ENCODE assay signal across 2 cellular contexts in the genomic region with DNA sequence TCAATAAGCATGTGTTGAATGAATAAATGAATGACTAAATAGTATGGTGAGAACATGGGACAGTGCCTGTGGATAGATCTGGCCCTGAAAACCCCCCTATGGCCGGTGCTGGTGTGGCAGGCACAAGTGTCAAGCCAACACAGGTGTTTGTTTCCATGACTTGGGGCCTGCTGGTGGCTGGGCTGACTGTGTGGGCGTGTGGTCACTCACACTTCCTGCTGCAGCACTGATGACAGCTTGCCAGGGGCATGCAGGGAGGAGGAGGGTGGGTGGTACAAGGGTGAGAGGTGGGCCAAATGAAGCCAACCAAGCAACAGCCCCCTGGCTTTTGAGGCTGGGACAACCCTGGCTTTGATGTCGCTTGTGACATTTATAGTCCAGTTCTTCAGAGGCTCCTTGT.
TF ChIP-seq lines count a peak whose summit lies in the region.

No MANE protein-coding gene starts in this region.

TF ChIP-seq in HepG2, 621 proteins besides CTCF, POLR2A, EP300 and RAD21:
- TF ChIP-seq NR1H2 (CRISPR knock-in tag; IDR thresholded peaks at IDR 0.05; ENCODE audit: borderline replicate concordance, low read depth) (no peak), ELF1 (CRISPR knock-in tag; IDR thresholded peaks at IDR 0.05) (no peak), ERF (CRISPR knock-in tag; IDR thresholded peaks at IDR 0.05) (no peak), ZNF776 (CRISPR knock-in tag; IDR thresholded peaks at IDR 0.05) (no peak), KLF6 (CRISPR knock-in tag; IDR thresholded peaks at IDR 0.05) (no peak), ZNF143 (CRISPR knock-in tag; IDR thresholded peaks at IDR 0.05) (no peak)
- TF ChIP-seq, protein P1, sequence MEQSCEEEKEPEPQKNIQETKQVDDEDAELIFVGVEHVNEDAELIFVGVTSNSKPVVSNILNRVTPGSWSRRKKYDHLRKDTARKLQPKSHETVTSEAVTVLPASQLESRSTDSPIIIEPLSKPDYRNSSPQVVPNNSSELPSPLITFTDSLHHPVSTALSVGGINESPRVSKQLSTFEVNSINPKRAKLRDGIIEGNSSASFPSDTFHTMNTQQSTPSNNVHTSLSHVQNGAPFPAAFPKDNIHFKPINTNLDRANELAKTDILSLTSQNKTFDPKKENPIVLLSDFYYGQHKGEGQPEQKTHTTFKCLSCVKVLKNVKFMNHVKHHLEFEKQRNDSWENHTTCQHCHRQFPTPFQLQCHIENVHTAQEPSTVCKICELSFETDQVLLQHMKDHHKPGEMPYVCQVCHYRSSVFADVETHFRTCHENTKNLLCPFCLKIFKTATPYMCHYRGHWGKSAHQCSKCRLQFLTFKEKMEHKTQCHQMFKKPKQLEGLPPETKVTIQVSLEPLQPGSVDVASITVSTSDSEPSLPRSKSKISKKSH (CRISPR knock-in tag; IDR thresholded peaks at IDR 0.05; ENCODE audit: borderline replicate concordance): no peak
- TF ChIP-seq, protein P2, sequence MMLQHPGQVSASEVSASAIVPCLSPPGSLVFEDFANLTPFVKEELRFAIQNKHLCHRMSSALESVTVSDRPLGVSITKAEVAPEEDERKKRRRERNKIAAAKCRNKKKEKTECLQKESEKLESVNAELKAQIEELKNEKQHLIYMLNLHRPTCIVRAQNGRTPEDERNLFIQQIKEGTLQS (CRISPR knock-in tag; IDR thresholded peaks at IDR 0.05): no peak
- TF ChIP-seq, protein P3, sequence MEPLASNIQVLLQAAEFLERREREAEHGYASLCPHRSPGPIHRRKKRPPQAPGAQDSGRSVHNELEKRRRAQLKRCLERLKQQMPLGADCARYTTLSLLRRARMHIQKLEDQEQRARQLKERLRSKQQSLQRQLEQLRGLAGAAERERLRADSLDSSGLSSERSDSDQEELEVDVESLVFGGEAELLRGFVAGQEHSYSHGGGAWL (CRISPR knock-in tag; IDR thresholded peaks at IDR 0.05): no peak
- TF ChIP-seq, protein P4, sequence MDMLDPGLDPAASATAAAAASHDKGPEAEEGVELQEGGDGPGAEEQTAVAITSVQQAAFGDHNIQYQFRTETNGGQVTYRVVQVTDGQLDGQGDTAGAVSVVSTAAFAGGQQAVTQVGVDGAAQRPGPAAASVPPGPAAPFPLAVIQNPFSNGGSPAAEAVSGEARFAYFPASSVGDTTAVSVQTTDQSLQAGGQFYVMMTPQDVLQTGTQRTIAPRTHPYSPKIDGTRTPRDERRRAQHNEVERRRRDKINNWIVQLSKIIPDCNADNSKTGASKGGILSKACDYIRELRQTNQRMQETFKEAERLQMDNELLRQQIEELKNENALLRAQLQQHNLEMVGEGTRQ (IDR thresholded peaks at IDR 0.05; ENCODE audit: low read depth, low read length): no peak
- TF ChIP-seq, protein P4 (CRISPR knock-in tag; IDR thresholded peaks at IDR 0.05; ENCODE audit: borderline replicate concordance): no peak
TF ChIP-seq in HepG2: peak in this region for 0.

TF ChIP-seq in HEK293, 187 proteins besides CTCF, POLR2A, EP300 and RAD21:
- TF ChIP-seq ZFHX2 (tag by site-specific recombination; conservative IDR thresholded peaks at IDR 0.05): peak; percentile 58
- TF ChIP-seq EGR2 (tag by site-specific recombination; IDR thresholded peaks at IDR 0.05; ENCODE audit: low read depth): peak; percentile 61; the same call in 1 of the 2 replicates
- TF ChIP-seq ZNF23 (tag by site-specific recombination; IDR thresholded peaks at IDR 0.05; ENCODE audit: borderline replicate concordance): no peak
